9 cellular contexts compared by ENCODE assay signal in the genomic region with DNA sequence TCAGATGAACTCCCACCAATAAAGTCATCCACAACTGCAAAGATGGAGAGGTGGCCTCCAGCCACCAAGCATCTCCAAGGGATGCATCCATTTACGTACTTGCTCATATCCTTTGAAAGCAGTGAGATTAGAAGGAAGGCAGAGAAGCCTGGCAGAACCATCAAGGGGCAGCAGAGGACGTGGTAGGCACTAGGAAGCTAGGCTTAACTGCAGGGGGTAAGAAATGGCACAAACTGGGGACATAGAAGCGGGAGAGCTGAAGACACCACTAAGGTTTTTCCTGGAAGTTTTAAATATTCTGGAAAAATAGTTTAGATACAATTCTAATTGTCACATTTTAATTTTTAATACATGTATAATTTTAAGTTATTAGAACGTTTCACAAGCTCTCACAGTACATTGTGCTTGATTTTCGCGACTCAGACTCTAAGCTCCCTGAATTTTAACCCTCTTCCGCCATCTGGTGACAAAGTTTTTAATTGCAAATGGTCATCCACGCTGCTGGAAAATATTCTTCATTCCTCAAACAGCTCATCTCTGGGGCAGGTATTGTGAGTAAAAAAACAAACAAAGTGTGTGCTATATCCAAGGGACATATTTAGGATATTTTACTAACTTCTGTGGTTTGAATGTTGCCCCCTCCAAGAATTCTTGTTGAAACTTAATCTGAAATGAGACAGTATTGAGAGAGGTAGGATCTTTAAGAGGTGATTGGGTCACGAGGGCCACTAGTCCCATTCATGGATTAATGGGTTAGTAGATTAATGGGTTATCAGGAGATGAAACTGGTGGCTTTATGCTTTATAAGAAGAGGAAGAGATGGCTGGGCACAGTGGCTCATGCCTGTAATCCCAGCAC. TPM values are rescaled to one million over a fixed set of nuclear protein-coding genes. Genes with fewer than 3 reads are reported as not detected.
DNase-seq lines count a peak whose midpoint lies in the region; ATAC-seq and TF ChIP-seq lines count a peak whose summit lies in the region.
"Had no signal": no experiment of that assay in that cellular context is flagged by ENCODE, and none has a peak within 500 bp of the region (broad histone marks: within the 10 kb centered on the region; RNA-seq: fewer than 3 reads in every experiment).

No MANE protein-coding gene starts in this region.

- peaks cover 25 to 42% (median 34%) of the 10 kb centered on the region in 4 donors for H3K4me1 Mint-ChIP-seq in CD4-positive, alpha-beta memory T cell
- peaks cover 19 to 31% of the 10 kb centered on the region in 2 donors for H3K4me1 Mint-ChIP-seq in effector memory CD8-positive, alpha-beta T cell (ENCODE audit: low read depth in 2 of 2)

- no peak overlapping the region for H4K8ac ChIP-seq in mesenchymal stem cell (ENCODE audit: low read length)

- peaks cover 20% of the 10 kb centered on the region for H3K79me1 ChIP-seq in mesenchymal stem cell (replicated peaks; ENCODE audit: low read length, poor library complexity, severe bottlenecking)

- no peaks in the 10 kb centered on the region for H3K36me3 ChIP-seq in CD4-positive, alpha-beta memory T cell (ENCODE audit: insufficient read depth, low read length)
- H3K36me3 ChIP-seq in mesenchymal stem cell (ENCODE audit: control insufficient read depth in 1 of 2, insufficient read depth in 2 of 2, low read depth in 1 of 2, low read length in 2 of 2) (peaks cover 8 to 17% of the 10 kb centered on the region in 2 experiments), thoracic aorta (no peaks in the 10 kb centered on the region)

- intact Hi-C loops in CD4-positive, alpha-beta memory T cell (cut with micrococcal nuclease): loop anchor here (1.0 to 5.0 kb wide), 10 partner anchors 45 to 452 kb away; a partner anchor contains a TSS

- H3K14ac ChIP-seq in mesenchymal stem cell (ENCODE audit: low read length in 2 of 2): no peak overlapping the region

- H2BK12ac ChIP-seq in mesenchymal stem cell (ENCODE audit: low read length in 2 of 2): no peak overlapping the region

- H2AK5ac ChIP-seq in mesenchymal stem cell (ENCODE audit: low read length, severe bottlenecking): no peak overlapping the region

- H3K9me3 ChIP-seq in CD4-positive, alpha-beta memory T cell (ENCODE audit: control insufficient read depth in 1 of 2, low read length in 2 of 2): no peaks in the 10 kb centered on the region
- H3K9me3 ChIP-seq in mesenchymal stem cell (ENCODE audit: control insufficient read depth, low read length): no peaks in the 10 kb centered on the region
- no peaks in the 10 kb centered on the region for H3K9me3 ChIP-seq in thoracic aorta

- no peaks in the 10 kb centered on the region for H3K27me3 Mint-ChIP-seq in CD4-positive, alpha-beta memory T cell
- H3K27me3 Mint-ChIP-seq in effector memory CD8-positive, alpha-beta T cell: no peaks in the 10 kb centered on the region

- no peak overlapping the region for H2BK5ac ChIP-seq in mesenchymal stem cell (ENCODE audit: low read depth, low read length, poor library complexity, severe bottlenecking)

- no peak overlapping the region for H3K27ac ChIP-seq in CD4-positive, alpha-beta memory T cell (ENCODE audit: low read depth, low read length)
- H3K27ac ChIP-seq in mesenchymal stem cell (ENCODE audit: low read length, poor library complexity, severe bottlenecking) (no peak overlapping the region), thoracic aorta (no peak overlapping the region)
- H3K27ac ChIP-seq: skin epidermis had no signal

- no peak overlapping the region for H3K4ac ChIP-seq in mesenchymal stem cell (ENCODE audit: low read depth in 1 of 2, low read length in 2 of 2)

- H3K23ac ChIP-seq in mesenchymal stem cell (ENCODE audit: low read length in 2 of 2): no peak overlapping the region

- peak overlapping the region in 7 of 8 donors; percentile 22 to 89 (median 83) for H3K4me3 Mint-ChIP-seq in CD4-positive, alpha-beta memory T cell
- H3K4me3 Mint-ChIP-seq in effector memory CD8-positive, alpha-beta T cell: peak overlapping the region; percentile 83

- no peak overlapping the region for H2AFZ ChIP-seq in mesenchymal stem cell (ENCODE audit: low read depth, low read length)

- no peaks in the 10 kb centered on the region for H3K27me3 ChIP-seq in CD4-positive, alpha-beta memory T cell (ENCODE audit: insufficient read depth, low read length)
- H3K27me3 ChIP-seq in mesenchymal stem cell (ENCODE audit: control insufficient read depth in 1 of 2, insufficient read depth in 1 of 2, low read length in 2 of 2) (no peaks in the 10 kb centered on the region), thoracic aorta (replicated peaks; ENCODE audit: insufficient read depth) (no peaks in the 10 kb centered on the region)

- no peak overlapping the region for H2BK15ac ChIP-seq in mesenchymal stem cell (ENCODE audit: low read depth, poor library complexity, severe bottlenecking)

- H3K4me3 ChIP-seq in CD4-positive, alpha-beta memory T cell (ENCODE audit: low read length in 2 of 2): no peak overlapping the region
- H3K4me3 ChIP-seq in mesenchymal stem cell (ENCODE audit: insufficient read depth in 1 of 2, low read depth in 1 of 2, low read length in 2 of 2) (no peak overlapping the region), thoracic aorta (no peak overlapping the region)
- H3K4me3 ChIP-seq: skin epidermis had no signal

- no peak overlapping the region for H3K9ac ChIP-seq in mesenchymal stem cell (ENCODE audit: low read length)

- H3K18ac ChIP-seq in mesenchymal stem cell (ENCODE audit: low read depth in 1 of 2, low read length in 2 of 2): no peak overlapping the region

- no peak overlapping the region for H4K91ac ChIP-seq in mesenchymal stem cell (ENCODE audit: low read length)

- 26% methylated on average over 7 of the region's 9 CpGs for WGBS in mesenchymal stem cell

- H2BK120ac ChIP-seq in mesenchymal stem cell (ENCODE audit: low read depth, low read length): no peak overlapping the region

- no peak overlapping the region for H3K4me2 ChIP-seq in mesenchymal stem cell (ENCODE audit: low read length, poor library complexity, severe bottlenecking)

- no peaks in the 10 kb centered on the region for H3K9me3 Mint-ChIP-seq in CD4-positive, alpha-beta memory T cell
- no peaks in the 10 kb centered on the region for H3K9me3 Mint-ChIP-seq in effector memory CD8-positive, alpha-beta T cell

- DNase-seq in CD4-positive, alpha-beta memory T cell: peak; percentile 63 to 75 (median 68)
- peak; percentile 77 for DNase-seq in NCI-H2227 treated with DMSO at 0.1 percent for 48 hours (lab: John Stamatoyannopoulos, UW)
- DNase-seq in activated CD4-positive, CD25-positive, alpha-beta regulatory T cell treated with anti-CD3 and anti-CD28 coated beads, Interleukin-2, amount 50 U/mL, for 16 hours (ENCODE audit: low read depth, low spot score): peak; percentile 38
- DNase-seq in effector memory CD8-positive, alpha-beta T cell: peak; percentile 67 to 72 (median 72)
- DNase-seq in mesenchymal stem cell: peak; percentile 68
- DNase-seq in thoracic aorta (ENCODE audit: low spot score): no peak

- peaks cover 0 to 4% of the 10 kb centered on the region in 2 donors for H3K36me3 Mint-ChIP-seq in CD4-positive, alpha-beta memory T cell
- H3K36me3 Mint-ChIP-seq in effector memory CD8-positive, alpha-beta T cell (ENCODE audit: insufficient read depth): peaks cover 14% of the 10 kb centered on the region

- H3K4me1 ChIP-seq in CD4-positive, alpha-beta memory T cell (ENCODE audit: insufficient read depth, low read length): peaks cover 43% of the 10 kb centered on the region
- H3K4me1 ChIP-seq in mesenchymal stem cell (ENCODE audit: control insufficient read depth, insufficient read depth, low read depth, low read length) (peaks cover 27% of the 10 kb centered on the region), thoracic aorta (ENCODE audit: control insufficient read depth in 1 of 2, low read depth in 2 of 2) (peaks cover 7 to 25% of the 10 kb centered on the region in 2 donors)

- TF ChIP-seq CTCF in thoracic aorta (IDR thresholded peaks at IDR 0.05): peak; percentile 53

- POLR2A ChIA-PET in CD4-positive, alpha-beta memory T cell (lab: Charles Lee; ENCODE audit: partially characterized antibody): interaction anchor here (0.5 to 3.6 kb wide), 14 partner anchors 13 to 409 kb away, joined by 3 to 28 read pairs (median 4); a partner anchor contains a TSS

- ATAC-seq in GM21723 (IDR thresholded peaks at IDR 0.05; ENCODE audit: unreplicated experiment) (peak; percentile 34), thoracic aorta (ENCODE audit: insufficient number of reproducible peaks, low FRiP score, low read depth) (no peak), HG02759 (IDR thresholded peaks at IDR 0.05; ENCODE audit: unreplicated experiment) (no peak)
- peak; percentile 55 for ATAC-seq in effector memory CD8-positive, alpha-beta T cell (replicated peaks)

- CTCF ChIA-PET in CD4-positive, alpha-beta memory T cell (lab: Charles Lee; ENCODE audit: partially characterized antibody): interaction anchor here (0.7 to 4.1 kb wide), 71 partner anchors 9 to 798 kb away, joined by 3 to 92 read pairs (median 5); a partner anchor contains a TSS

- peak overlapping the region in 2 of 7 donors; percentile 19 to 76 for H3K27ac Mint-ChIP-seq in CD4-positive, alpha-beta memory T cell
- peak overlapping the region; percentile 63 to 77 for H3K27ac Mint-ChIP-seq in effector memory CD8-positive, alpha-beta T cell

RNA-seq across cellular contexts. Expression of a gene that starts 1.6 kb away (rescaled TPM):
- total RNA-seq in CD4-positive, alpha-beta memory T cell: 10 to 100 TPM; 13.3 to 14.0 TPM
- 10 to 100 TPM; 10.9 to 19.7 TPM for polyA plus RNA-seq in CD4-positive, alpha-beta memory T cell
- 4.3 TPM for polyA plus RNA-seq in mesenchymal stem cell (2013, experiment 1 of 2)
- 4.5 TPM for polyA plus RNA-seq in mesenchymal stem cell (2013, experiment 2 of 2)
- total RNA-seq in thoracic aorta: 10 to 100 TPM; 11.9 to 21.5 TPM

RNA-seq across cellular contexts. Expression of a gene that starts 24.4 kb away (rescaled TPM):
- total RNA-seq in CD4-positive, alpha-beta memory T cell: 100 to 1,000 TPM; 212 to 225 TPM
- 100 to 1,000 TPM; 443 to 681 TPM for polyA plus RNA-seq in CD4-positive, alpha-beta memory T cell
- 316 TPM for polyA plus RNA-seq in mesenchymal stem cell (2013, experiment 1 of 2)
- polyA plus RNA-seq in mesenchymal stem cell (2013, experiment 2 of 2): 324 TPM
- 100 to 1,000 TPM; 240 to 264 TPM for total RNA-seq in thoracic aorta

RNA-seq across cellular contexts. Expression of a gene that starts 30.5 kb away (rescaled TPM):
- total RNA-seq in CD4-positive, alpha-beta memory T cell: 10 to 100 TPM; 23.2 to 23.3 TPM
- 10 to 100 TPM; 39.6 to 82.6 TPM for polyA plus RNA-seq in CD4-positive, alpha-beta memory T cell
- polyA plus RNA-seq in mesenchymal stem cell (2013, experiment 1 of 2): 54.2 TPM
- 54.2 TPM for polyA plus RNA-seq in mesenchymal stem cell (2013, experiment 2 of 2)
- 10 to 100 TPM; 12.9 to 21.3 TPM for total RNA-seq in thoracic aorta

Comparison
In these comparisons a context has a peak if more than half of its experiments do, and no peak if none do; other contexts are left out.
1. ATAC-seq: peak in GM21723 (single experiment) and effector memory CD8-positive, alpha-beta T cell (single experiment); none in thoracic aorta (single experiment) and HG02759 (single experiment).